1 cellular context compared by ENCODE assay signal in genomic region chr9:127447416-127448111, GRCh38.
TF ChIP-seq lines count a peak whose summit lies in the region.

No MANE protein-coding gene starts in this region.

TF ChIP-seq in GM12878, 131 proteins besides CTCF, POLR2A, EP300 and RAD21:
- TF ChIP-seq, protein P1, sequence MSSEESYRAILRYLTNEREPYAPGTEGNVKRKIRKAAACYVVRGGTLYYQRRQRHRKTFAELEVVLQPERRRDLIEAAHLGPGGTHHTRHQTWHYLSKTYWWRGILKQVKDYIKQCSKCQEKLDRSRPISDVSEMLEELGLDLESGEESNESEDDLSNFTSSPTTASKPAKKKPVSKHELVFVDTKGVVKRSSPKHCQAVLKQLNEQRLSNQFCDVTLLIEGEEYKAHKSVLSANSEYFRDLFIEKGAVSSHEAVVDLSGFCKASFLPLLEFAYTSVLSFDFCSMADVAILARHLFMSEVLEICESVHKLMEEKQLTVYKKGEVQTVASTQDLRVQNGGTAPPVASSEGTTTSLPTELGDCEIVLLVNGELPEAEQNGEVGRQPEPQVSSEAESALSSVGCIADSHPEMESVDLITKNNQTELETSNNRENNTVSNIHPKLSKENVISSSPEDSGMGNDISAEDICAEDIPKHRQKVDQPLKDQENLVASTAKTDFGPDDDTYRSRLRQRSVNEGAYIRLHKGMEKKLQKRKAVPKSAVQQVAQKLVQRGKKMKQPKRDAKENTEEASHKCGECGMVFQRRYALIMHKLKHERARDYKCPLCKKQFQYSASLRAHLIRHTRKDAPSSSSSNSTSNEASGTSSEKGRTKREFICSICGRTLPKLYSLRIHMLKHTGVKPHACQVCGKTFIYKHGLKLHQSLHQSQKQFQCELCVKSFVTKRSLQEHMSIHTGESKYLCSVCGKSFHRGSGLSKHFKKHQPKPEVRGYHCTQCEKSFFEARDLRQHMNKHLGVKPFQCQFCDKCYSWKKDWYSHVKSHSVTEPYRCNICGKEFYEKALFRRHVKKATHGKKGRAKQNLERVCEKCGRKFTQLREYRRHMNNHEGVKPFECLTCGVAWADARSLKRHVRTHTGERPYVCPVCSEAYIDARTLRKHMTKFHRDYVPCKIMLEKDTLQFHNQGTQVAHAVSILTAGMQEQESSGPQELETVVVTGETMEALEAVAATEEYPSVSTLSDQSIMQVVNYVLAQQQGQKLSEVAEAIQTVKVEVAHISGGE (CRISPR knock-in tag; IDR thresholded peaks at IDR 0.05), result no peak
- TF ChIP-seq ZBED1 (IDR thresholded peaks at IDR 0.05; ENCODE audit: borderline replicate concordance) (no peak), ZNF622 (IDR thresholded peaks at IDR 0.05) (no peak), EED (IDR thresholded peaks at IDR 0.05; ENCODE audit: low read depth) (no peak), CHD2 (IDR thresholded peaks at IDR 0.05; ENCODE audit: borderline replicate concordance, low read depth, low read length) (no peak), BACH1 (IDR thresholded peaks at IDR 0.05; ENCODE audit: borderline replicate concordance) (no peak), ATF7 (IDR thresholded peaks at IDR 0.05; ENCODE audit: low read depth) (0 out of 2 replicates have a peak, but pooled peaks have one; percentile 42), ZNF274 (IDR thresholded peaks at IDR 0.05; ENCODE audit: insufficient read depth, insufficient read length) (no peak), ZNF687 (IDR thresholded peaks at IDR 0.05) (no peak), SRF (IDR thresholded peaks at IDR 0.05; ENCODE audit: low read depth in 2 of 2, low read length in 2 of 2) (no peak), CREM (IDR thresholded peaks at IDR 0.05; ENCODE audit: low read depth) (peak; percentile 40; the same call in 1 of the 2 replicates)
- TF ChIP-seq, protein P2, sequence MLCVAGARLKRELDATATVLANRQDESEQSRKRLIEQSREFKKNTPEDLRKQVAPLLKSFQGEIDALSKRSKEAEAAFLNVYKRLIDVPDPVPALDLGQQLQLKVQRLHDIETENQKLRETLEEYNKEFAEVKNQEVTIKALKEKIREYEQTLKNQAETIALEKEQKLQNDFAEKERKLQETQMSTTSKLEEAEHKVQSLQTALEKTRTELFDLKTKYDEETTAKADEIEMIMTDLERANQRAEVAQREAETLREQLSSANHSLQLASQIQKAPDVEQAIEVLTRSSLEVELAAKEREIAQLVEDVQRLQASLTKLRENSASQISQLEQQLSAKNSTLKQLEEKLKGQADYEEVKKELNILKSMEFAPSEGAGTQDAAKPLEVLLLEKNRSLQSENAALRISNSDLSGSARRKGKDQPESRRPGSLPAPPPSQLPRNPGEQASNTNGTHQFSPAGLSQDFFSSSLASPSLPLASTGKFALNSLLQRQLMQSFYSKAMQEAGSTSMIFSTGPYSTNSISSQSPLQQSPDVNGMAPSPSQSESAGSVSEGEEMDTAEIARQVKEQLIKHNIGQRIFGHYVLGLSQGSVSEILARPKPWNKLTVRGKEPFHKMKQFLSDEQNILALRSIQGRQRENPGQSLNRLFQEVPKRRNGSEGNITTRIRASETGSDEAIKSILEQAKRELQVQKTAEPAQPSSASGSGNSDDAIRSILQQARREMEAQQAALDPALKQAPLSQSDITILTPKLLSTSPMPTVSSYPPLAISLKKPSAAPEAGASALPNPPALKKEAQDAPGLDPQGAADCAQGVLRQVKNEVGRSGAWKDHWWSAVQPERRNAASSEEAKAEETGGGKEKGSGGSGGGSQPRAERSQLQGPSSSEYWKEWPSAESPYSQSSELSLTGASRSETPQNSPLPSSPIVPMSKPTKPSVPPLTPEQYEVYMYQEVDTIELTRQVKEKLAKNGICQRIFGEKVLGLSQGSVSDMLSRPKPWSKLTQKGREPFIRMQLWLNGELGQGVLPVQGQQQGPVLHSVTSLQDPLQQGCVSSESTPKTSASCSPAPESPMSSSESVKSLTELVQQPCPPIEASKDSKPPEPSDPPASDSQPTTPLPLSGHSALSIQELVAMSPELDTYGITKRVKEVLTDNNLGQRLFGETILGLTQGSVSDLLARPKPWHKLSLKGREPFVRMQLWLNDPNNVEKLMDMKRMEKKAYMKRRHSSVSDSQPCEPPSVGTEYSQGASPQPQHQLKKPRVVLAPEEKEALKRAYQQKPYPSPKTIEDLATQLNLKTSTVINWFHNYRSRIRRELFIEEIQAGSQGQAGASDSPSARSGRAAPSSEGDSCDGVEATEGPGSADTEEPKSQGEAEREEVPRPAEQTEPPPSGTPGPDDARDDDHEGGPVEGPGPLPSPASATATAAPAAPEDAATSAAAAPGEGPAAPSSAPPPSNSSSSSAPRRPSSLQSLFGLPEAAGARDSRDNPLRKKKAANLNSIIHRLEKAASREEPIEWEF (IDR thresholded peaks at IDR 0.05; ENCODE audit: insufficient replicate concordance, low read depth, low read length), result no peak
